In the genomic region with DNA sequence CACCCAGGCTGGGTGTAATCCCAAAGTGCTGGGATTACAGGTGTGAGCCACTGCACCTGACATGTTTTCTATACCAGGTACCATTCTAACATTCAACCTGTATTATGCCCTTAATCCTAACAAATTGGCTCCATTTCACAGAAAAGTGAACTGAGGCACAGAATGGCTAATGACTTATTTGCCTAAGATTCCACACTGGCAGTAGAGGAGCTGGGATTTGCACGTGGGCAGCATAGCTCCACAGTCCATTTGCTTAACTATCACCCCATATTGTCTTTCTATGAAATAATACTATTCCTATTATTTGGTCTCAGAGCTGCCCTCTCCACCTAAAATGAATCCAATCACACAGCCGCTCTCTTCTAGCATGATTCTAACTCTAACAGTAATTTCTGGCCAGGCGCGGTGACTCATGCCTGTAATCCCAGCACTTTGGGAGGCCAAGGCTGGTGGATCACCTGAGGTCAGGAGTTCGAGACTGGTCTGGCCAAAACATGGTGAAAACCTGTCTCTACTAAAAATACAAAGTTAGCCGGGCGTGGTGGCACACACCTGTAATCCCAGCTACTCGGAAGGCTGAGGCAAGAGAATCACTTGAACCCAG, we compare ENCODE assay signal across 1 cellular context.
TF ChIP-seq lines count a peak whose summit lies in the region.

No MANE protein-coding gene starts in this region.

TF ChIP-seq in HepG2, 621 proteins besides CTCF, POLR2A, EP300 and RAD21 (continued from another document):
- TF ChIP-seq ZBTB39 (CRISPR knock-in tag; IDR thresholded peaks at IDR 0.05), result no peak
- TF ChIP-seq ZNF629 (CRISPR knock-in tag; conservative IDR thresholded peaks at IDR 0.05), result peak; percentile 73
- no peak for TF ChIP-seq PHF20 (CRISPR knock-in tag; IDR thresholded peaks at IDR 0.05)
TF ChIP-seq in HepG2: peak in this region for 3.
